Comparison of ENCODE assay signal across 22 cellular contexts in genomic region chr3:52523386-52524257, GRCh38. TPM values are rescaled to one million over a fixed set of nuclear protein-coding genes. Genes with fewer than 3 reads are reported as not detected.
DNase-seq lines count a peak whose midpoint lies in the region; ATAC-seq and TF ChIP-seq lines count a peak whose summit lies in the region.
"Had no signal": no experiment of that assay in that cellular context is flagged by ENCODE, and none has a peak within 500 bp of the region (broad histone marks: within the 10 kb centered on the region; RNA-seq: fewer than 3 reads in every experiment).

No MANE protein-coding gene starts in this region.

- H3K4me3 Mint-ChIP-seq in T-helper 17 cell: no peak overlapping the region
- H3K4me3 Mint-ChIP-seq: activated CD4-positive, alpha-beta memory T cell treated with anti-CD3 and anti-CD28 coated beads, Interleukin-2, amount 10 ng/mL, durations not matched to agents 7 days and 5 days; activated naive CD4-positive, alpha-beta T cell treated with anti-CD3 and anti-CD28 coated beads, Interleukin-2, amount 50 U/mL, for 24 hours; activated T-cell treated with anti-CD3 and anti-CD28 coated beads, Interleukin-2, amount 50 U/mL, for 4 hours; CD4-positive, alpha-beta memory T cell; stimulated activated naive B cell treated with anti-CD40 and anti-IgM and Interleukin-4, amounts not matched to agents 10 μg/mL and 1 μg/mL and 100 μg/mL, for 72 hours had no signal

- no peaks in the 10 kb centered on the region; the same call in 1 of the 2 replicates for H3K27me3 ChIP-seq in H7 (ENCODE audit: control insufficient read depth, insufficient read depth, low read length)
- no peaks in the 10 kb centered on the region for H3K27me3 ChIP-seq in brain microvascular endothelial cell (replicated peaks)
- no peaks in the 10 kb centered on the region for H3K27me3 ChIP-seq in psoas muscle (ENCODE audit: insufficient read depth in 3 of 3, low read length in 2 of 3)
- H3K27me3 ChIP-seq in WERI-Rb-1 (ENCODE audit: insufficient read depth, low read depth, severe bottlenecking): no peaks in the 10 kb centered on the region
- H3K27me3 ChIP-seq: heart right ventricle, upper lobe of left lung had no signal

- intact Hi-C loops in left ventricle myocardium superior (cut with micrococcal nuclease): no loop called here
- intact Hi-C loops in psoas muscle (cut with DNase I): no loop called here

- H3K4me3 ChIP-seq in H7 (ENCODE audit: insufficient read depth, low read depth, low read length) (no peak overlapping the region), brain microvascular endothelial cell (ENCODE audit: low read depth, low read length) (no peak overlapping the region), psoas muscle (no peak overlapping the region), WERI-Rb-1 (ENCODE audit: low read depth, low read length) (no peak overlapping the region)
- H3K4me3 ChIP-seq: heart right ventricle, upper lobe of left lung had no signal

- no peaks in the 10 kb centered on the region for H3K9me3 ChIP-seq in psoas muscle
- no peaks in the 10 kb centered on the region for H3K9me3 ChIP-seq in T-helper 17 cell (ENCODE audit: control insufficient read depth, low read length, poor library complexity, severe bottlenecking)
- H3K9me3 ChIP-seq in WERI-Rb-1 (ENCODE audit: severe bottlenecking): no peaks in the 10 kb centered on the region
- H3K9me3 ChIP-seq: heart right ventricle, upper lobe of left lung had no signal

- no peaks in the 10 kb centered on the region for H3K27me3 Mint-ChIP-seq in T-helper 17 cell
- H3K27me3 Mint-ChIP-seq: activated CD4-positive, alpha-beta memory T cell treated with anti-CD3 and anti-CD28 coated beads, Interleukin-2, amount 10 ng/mL, durations not matched to agents 7 days and 5 days; activated naive CD4-positive, alpha-beta T cell treated with anti-CD3 and anti-CD28 coated beads, Interleukin-2, amount 50 U/mL, for 24 hours; CD4-positive, alpha-beta memory T cell; stimulated activated naive B cell treated with anti-CD40 and anti-IgM and Interleukin-4, amounts not matched to agents 10 μg/mL and 1 μg/mL and 100 μg/mL, for 72 hours had no signal

- DNase-seq in H7: peak; percentile 66
- DNase-seq in brain microvascular endothelial cell: peak; percentile 25
- peak; percentile 25 for DNase-seq in left ventricle myocardium superior
- DNase-seq in psoas muscle: peak; percentile 10 to 46
- DNase-seq in T-helper 17 cell: no peak
- DNase-seq in WERI-Rb-1: no peak
- no peak for DNase-seq in NCI-H1417 treated with DMSO at 0.1 percent for 48 hours (lab: John Stamatoyannopoulos, UW)
- DNase-seq in central memory CD4-positive, alpha-beta T cell: no peak
- DNase-seq: activated CD4-positive, alpha-beta memory T cell treated with anti-CD3 and anti-CD28 coated beads, Interleukin-2, amount 10 ng/mL, durations not matched to agents 7 days and 5 days; activated T-cell treated with anti-CD3 and anti-CD28 coated beads, Interleukin-2, amount 50 U/mL, for 4 hours; effector CD4-positive, alpha-beta T cell; IMR-90; mesenchymal stem cell; MM.1S; NCI-H2081; SHP77 treated with DMSO at 0.1 percent for 48 hours; stimulated activated naive B cell treated with anti-CD40 and anti-IgM and Interleukin-4, amounts not matched to agents 10 μg/mL and 1 μg/mL and 100 μg/mL, for 72 hours had no signal

- no peak for ATAC-seq in left ventricle myocardium superior
- no peak for ATAC-seq in psoas muscle
- no peak for ATAC-seq in T-helper 17 cell
- ATAC-seq: activated T-cell treated with anti-CD3 and anti-CD28 coated beads, Interleukin-2, amount 50 U/mL, for 4 hours; HCT116; stimulated activated naive B cell treated with anti-CD40 and anti-IgM and Interleukin-4, amounts not matched to agents 10 μg/mL and 1 μg/mL and 100 μg/mL, for 72 hours had no signal

- H3K4me1 ChIP-seq in psoas muscle: no peaks in the 10 kb centered on the region

- WGBS in psoas muscle, 3 donors: 94 to 95% (median 94%) methylated on average over 24 to 26 of the region's 26 CpGs

- in situ Hi-C loops in brain microvascular endothelial cell (cut with HindIII; ENCODE audit: low pct_ligation_motif_present, low sequenced_read_pairs): no loop called here

- H3K36me3 ChIP-seq in H7 (replicated peaks; ENCODE audit: control insufficient read depth, insufficient read depth, low read length) (peaks cover 32% of the 10 kb centered on the region), brain microvascular endothelial cell (replicated peaks) (peaks cover 38% of the 10 kb centered on the region), psoas muscle (ENCODE audit: insufficient read depth in 1 of 2, low read depth in 1 of 2) (peaks cover 0 to 5% of the 10 kb centered on the region in 2 donors), WERI-Rb-1 (peaks cover 54% of the 10 kb centered on the region)

- TF ChIP-seq CTCF in brain microvascular endothelial cell (IDR thresholded peaks at IDR 0.05; ENCODE audit: low read depth, low read length, missing control alignments) (no peak), psoas muscle (IDR thresholded peaks at IDR 0.05) (no peak), WERI-Rb-1 (IDR thresholded peaks at IDR 0.05; ENCODE audit: low read depth, low read length) (no peak)

- H3K27ac ChIP-seq in brain microvascular endothelial cell (no peak overlapping the region), psoas muscle (no peak overlapping the region), WERI-Rb-1 (no peak overlapping the region)

- H3K27ac Mint-ChIP-seq in T-helper 17 cell: no peak overlapping the region
- H3K27ac Mint-ChIP-seq: activated CD4-positive, alpha-beta memory T cell treated with anti-CD3 and anti-CD28 coated beads, Interleukin-2, amount 10 ng/mL, durations not matched to agents 7 days and 5 days; activated naive CD4-positive, alpha-beta T cell treated with anti-CD3 and anti-CD28 coated beads, Interleukin-2, amount 50 U/mL, for 24 hours; CD4-positive, alpha-beta memory T cell; stimulated activated naive B cell treated with anti-CD40 and anti-IgM and Interleukin-4, amounts not matched to agents 10 μg/mL and 1 μg/mL and 100 μg/mL, for 72 hours had no signal

- H3K4me1 Mint-ChIP-seq in T-helper 17 cell: peaks cover 2% of the 10 kb centered on the region
- H3K4me1 Mint-ChIP-seq: activated CD4-positive, alpha-beta memory T cell treated with anti-CD3 and anti-CD28 coated beads, Interleukin-2, amount 10 ng/mL, durations not matched to agents 7 days and 5 days; activated naive CD4-positive, alpha-beta T cell treated with anti-CD3 and anti-CD28 coated beads, Interleukin-2, amount 50 U/mL, for 24 hours; CD4-positive, alpha-beta memory T cell; stimulated activated naive B cell treated with anti-CD40 and anti-IgM and Interleukin-4, amounts not matched to agents 10 μg/mL and 1 μg/mL and 100 μg/mL, for 72 hours had no signal

- no peaks in the 10 kb centered on the region for H3K36me3 Mint-ChIP-seq in T-helper 17 cell (ENCODE audit: low read depth)
- H3K36me3 Mint-ChIP-seq: activated naive CD4-positive, alpha-beta T cell treated with anti-CD3 and anti-CD28 coated beads, Interleukin-2, amount 50 U/mL, for 24 hours; CD4-positive, alpha-beta memory T cell had no signal

RNA-seq across cellular contexts. Expression of gene NT5DC2, which starts 10.0 kb away (rescaled TPM):
- total RNA-seq in H7 (2014; rRNA removed; shearing (Covaris generic)): 302 and 311 TPM in 2 replicates
- total RNA-seq in left ventricle myocardium superior: 68.3 TPM
- total RNA-seq in psoas muscle: 10 to 100 TPM in 2 of 4 donors, 1 to 10 TPM in 2; 6.8 to 13.7 (median 10.4) TPM
- 10 to 100 TPM in 2 of 3 donors, 1 to 10 TPM in 1; 8.8 to 10.5 (median 10.3) TPM for polyA plus RNA-seq in psoas muscle
- 1 to 10 TPM; 2.3 to 2.5 TPM for total RNA-seq in T-helper 17 cell

RNA-seq across cellular contexts. Expression of gene UQCC5, which starts 12.8 kb away (rescaled TPM):
- total RNA-seq in H7 (2014; rRNA removed; shearing (Covaris generic)): 17.0 and 21.5 TPM in 2 replicates
- total RNA-seq in left ventricle myocardium superior: 58.7 TPM
- total RNA-seq in psoas muscle: 10 to 100 TPM; 29.5 to 32.7 (median 31.0) TPM
- polyA plus RNA-seq in psoas muscle: 10 to 100 TPM; 34.4 to 95.4 (median 67.9) TPM
- 1 to 10 TPM; 4.9 to 8.0 TPM for total RNA-seq in T-helper 17 cell

RNA-seq across cellular contexts. Expression of gene STAB1, which starts 28.5 kb away (rescaled TPM):
- 0.52 and 1.3 TPM in 2 replicates for total RNA-seq in H7 (2014; rRNA removed; shearing (Covaris generic))
- total RNA-seq in left ventricle myocardium superior: 69.7 TPM
- total RNA-seq in psoas muscle: 10 to 100 TPM; 29.0 to 47.5 (median 41.9) TPM
- 10 to 100 TPM; 15.9 to 27.4 (median 22.5) TPM for polyA plus RNA-seq in psoas muscle
- 1 to 10 TPM; 1.7 to 4.9 TPM for total RNA-seq in T-helper 17 cell
- total RNA-seq: activated CD4-positive, alpha-beta memory T cell treated with anti-CD3 and anti-CD28 coated beads, Interleukin-2, amount 10 ng/mL, durations not matched to agents 7 days and 5 days; IMR-90 had no signal
- polyA plus RNA-seq: CD4-positive, alpha-beta memory T cell; IMR-90 had no signal

Comparison
In these comparisons a context has a peak if more than half of its experiments do, and no peak if none do; other contexts are left out.
1. DNase-seq: peak in H7 (single experiment), brain microvascular endothelial cell (single experiment), left ventricle myocardium superior (single experiment) and psoas muscle (2 of 2); none in T-helper 17 cell (0 of 3), WERI-Rb-1 (single experiment), NCI-H1417 treated with DMSO at 0.1 percent for 48 hours (single experiment) and central memory CD4-positive, alpha-beta T cell (single experiment).
2. RNA of gene STAB1, which starts 28.5 kb away (total RNA-seq): 69.7 TPM in left ventricle myocardium superior (single experiment) and 29.0 to 47.5 TPM in psoas muscle; 1.7 to 4.9 TPM in T-helper 17 cell and 0.52 to 1.3 TPM in H7; every median in the first group is over 4 times any median in the second.